ENCODE assay signal across 25 cellular contexts in the genomic region with DNA sequence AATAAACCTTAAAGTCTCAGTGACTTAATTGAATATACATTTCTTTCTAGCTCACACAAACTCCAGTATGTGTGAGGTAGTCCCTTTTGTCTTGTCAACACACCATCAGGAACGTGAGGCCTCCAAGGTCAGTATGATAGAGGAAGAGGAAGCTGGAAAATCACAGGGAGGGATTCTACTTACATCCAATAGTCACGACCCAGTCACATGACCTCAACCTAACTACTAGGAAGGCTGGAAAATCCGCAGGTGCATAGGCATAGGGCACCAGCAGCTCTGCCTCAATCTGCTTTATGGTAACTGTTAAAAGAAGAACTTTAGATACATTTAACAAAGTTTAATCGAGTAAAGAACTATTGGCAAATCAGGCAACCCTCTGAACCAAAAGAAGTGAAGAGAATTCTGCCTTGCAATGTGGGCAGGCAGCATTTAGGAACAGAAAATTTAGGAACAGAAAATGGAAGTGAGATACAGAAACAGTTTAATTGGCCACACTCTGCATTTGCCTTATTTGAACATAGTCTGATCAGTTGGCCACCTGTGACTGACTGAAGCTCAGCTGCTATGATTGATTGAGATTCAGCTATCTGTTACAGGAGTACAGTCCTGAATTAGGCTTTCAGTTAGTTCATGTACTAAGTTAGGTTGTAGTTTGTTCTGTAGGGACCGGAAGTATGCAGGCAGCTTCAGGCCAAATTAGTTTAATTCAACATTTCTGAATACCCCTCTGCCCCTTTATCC.
"Had no signal": no experiment of that assay in that cellular context is flagged by ENCODE, and none has a peak within 500 bp of the region (broad histone marks: within the 10 kb centered on the region; RNA-seq: fewer than 3 reads in every experiment).

No MANE protein-coding gene starts in this region.

- H3K27me3 ChIP-seq: ovary, right atrium auricular region, stomach, testis, thyroid gland, transverse colon, upper lobe of left lung, vagina had no signal

- H3K27ac ChIP-seq: left ventricle myocardium inferior, ovary, right atrium auricular region, skin epidermis, stomach, testis, thyroid gland, transverse colon, upper lobe of left lung, vagina had no signal

- DNase-seq: islet precursor cell; left ventricle myocardium inferior; mesendoderm; naive B cell; natural killer cell; nephron progenitor cell; ovary; stimulated activated CD4-positive, alpha-beta T cell treated with anti-CD3 and anti-CD28 coated beads, Interleukin-12 subunit alpha, Interleukin-12 subunit beta, amount 100 ng/mL, for 4 hours; stimulated activated CD4-positive, alpha-beta T cell treated with anti-CD3 and anti-CD28 coated beads, Interleukin-15, amount 100 ng/mL, for 24 hours; stimulated activated CD4-positive, alpha-beta T cell treated with anti-CD3 and anti-CD28 coated beads, Interleukin-2, amount 100 ng/mL, for 24 hours; stimulated activated CD4-positive, alpha-beta T cell treated with anti-CD3 and anti-CD28 coated beads, Interleukin-4, amount 100 ng/mL, for 1 hour; stimulated activated naive B cell treated with anti-CD40 and anti-IgM and Interleukin-4, amounts not matched to agents 10 μg/mL and 1 μg/mL and 100 μg/mL, for 72 hours; stimulated activated naive CD8-positive, alpha-beta T cell treated with anti-CD3 and anti-CD28 coated beads, Interleukin-15, Interleukin-2, amounts not matched to agents 100 U/mL and 50 U/mL, for 24 hours; stomach; testis; thyroid gland; transverse colon; upper lobe of left lung had no signal

- H3K27me3 Mint-ChIP-seq: naive B cell; progenitor cell of endocrine pancreas; stimulated activated naive B cell treated with anti-CD40 and anti-IgM and Interleukin-4, amounts not matched to agents 10 μg/mL and 1 μg/mL and 100 μg/mL, for 72 hours had no signal

- H3K4me3 Mint-ChIP-seq: mesothelial cell of epicardium; naive B cell; natural killer cell; nephron progenitor cell; stimulated activated naive B cell treated with anti-CD40 and anti-IgM and Interleukin-4, amounts not matched to agents 10 μg/mL and 1 μg/mL and 100 μg/mL, for 72 hours had no signal

- H3K9me3 ChIP-seq: ovary, right atrium auricular region, stomach, testis, thyroid gland, transverse colon, upper lobe of left lung, vagina had no signal

- H3K4me1 ChIP-seq: left ventricle myocardium inferior, right atrium auricular region, stomach, testis, thyroid gland, transverse colon, upper lobe of left lung, vagina had no signal

- ATAC-seq: natural killer cell; sciatic nerve; stimulated activated naive B cell treated with anti-CD40 and anti-IgM and Interleukin-4, amounts not matched to agents 10 μg/mL and 1 μg/mL and 100 μg/mL, for 72 hours; stimulated activated naive CD8-positive, alpha-beta T cell treated with anti-CD3 and anti-CD28 coated beads, Interleukin-15, Interleukin-2, amounts not matched to agents 100 U/mL and 50 U/mL, for 24 hours had no signal

- H3K27ac Mint-ChIP-seq: mesothelial cell of epicardium; natural killer cell; nephron progenitor cell; progenitor cell of endocrine pancreas; stimulated activated naive B cell treated with anti-CD40 and anti-IgM and Interleukin-4, amounts not matched to agents 10 μg/mL and 1 μg/mL and 100 μg/mL, for 72 hours had no signal

- H3K36me3 Mint-ChIP-seq: mesothelial cell of epicardium; naive B cell; natural killer cell; stimulated activated naive B cell treated with anti-CD40 and anti-IgM and Interleukin-4, amounts not matched to agents 10 μg/mL and 1 μg/mL and 100 μg/mL, for 72 hours had no signal

- H3K4me1 Mint-ChIP-seq: mesothelial cell of epicardium; naive B cell; natural killer cell; nephron progenitor cell; stimulated activated naive B cell treated with anti-CD40 and anti-IgM and Interleukin-4, amounts not matched to agents 10 μg/mL and 1 μg/mL and 100 μg/mL, for 72 hours had no signal

- H3K36me3 ChIP-seq: left ventricle myocardium inferior, ovary, right atrium auricular region, stomach, thyroid gland, transverse colon, upper lobe of left lung, vagina had no signal

- H3K4me3 ChIP-seq: left ventricle myocardium inferior, lung, ovary, right atrium auricular region, skin epidermis, stomach, testis, thyroid gland, transverse colon, upper lobe of left lung, vagina had no signal
